Comparison of ENCODE assay signal across 8 cellular contexts in the genomic region with DNA sequence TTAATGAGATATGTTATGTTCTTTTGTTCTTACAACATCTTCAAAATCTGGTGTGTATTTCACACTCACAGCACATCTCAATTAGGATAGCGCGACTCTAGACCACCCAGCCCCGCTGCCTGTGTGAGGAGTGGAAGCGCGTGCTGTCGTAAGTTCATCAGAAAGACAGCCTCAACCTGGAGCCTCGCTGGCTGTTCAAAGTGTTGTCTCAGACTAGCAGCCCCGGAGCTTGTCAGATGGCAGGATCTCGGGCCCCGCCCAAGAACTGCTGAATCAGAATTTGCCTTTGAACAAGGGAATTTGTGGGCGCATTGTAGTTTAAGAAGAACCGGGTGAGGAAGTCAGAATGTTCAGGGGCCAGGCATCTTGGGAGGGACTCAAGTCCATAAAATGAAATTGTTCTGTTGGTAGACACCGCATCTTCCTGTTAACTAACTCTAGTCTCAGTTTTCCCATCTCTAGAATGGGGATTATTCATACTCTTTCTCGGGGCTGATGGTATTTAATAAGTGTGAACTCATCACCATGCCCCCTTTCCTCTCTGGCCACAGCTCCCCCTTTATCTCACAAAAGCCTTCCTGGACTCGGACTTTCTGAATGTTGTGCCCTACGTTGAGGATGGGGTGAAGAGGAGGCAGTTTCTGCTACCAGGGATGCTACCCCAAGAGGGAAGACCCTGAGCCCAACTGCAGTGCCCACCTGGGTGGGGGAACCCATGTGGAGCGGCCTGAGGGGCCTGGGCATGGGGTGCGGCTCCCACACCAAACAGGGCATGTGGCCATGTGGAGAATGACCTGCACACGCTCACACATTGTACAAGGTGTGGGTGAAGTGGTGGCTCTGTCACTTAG. TPM values are rescaled to one million over a fixed set of nuclear protein-coding genes. Genes with fewer than 3 reads are reported as not detected.
DNase-seq lines count a peak whose midpoint lies in the region; TF ChIP-seq lines count a peak whose summit lies in the region.

No MANE protein-coding gene starts in this region.

- intact Hi-C loops in transverse colon (cut with DNase I; ENCODE audit: low total_unique reads), result no loop called here

- H3K27ac ChIP-seq in neutrophil, result peak overlapping the region; percentile 47
- no peak overlapping the region for H3K27ac ChIP-seq in transverse colon

- peaks cover 56 to 59% of the 10 kb centered on the region in 2 experiments for H3K4me1 ChIP-seq in neutrophil (ENCODE audit: control insufficient read depth in 1 of 2, insufficient read depth in 1 of 2, low read depth in 1 of 2, low read length in 1 of 2)
- peaks cover 8 to 39% (median 22%) of the 10 kb centered on the region in 4 donors for H3K4me1 ChIP-seq in transverse colon

- H3K27me3 ChIP-seq in neutrophil, result no peaks in the 10 kb centered on the region
- no peaks in the 10 kb centered on the region for H3K27me3 ChIP-seq in transverse colon

- TF ChIP-seq CTCF in neutrophil (IDR thresholded peaks at IDR 0.05), result no peak
- no peak for TF ChIP-seq CTCF in transverse colon (IDR thresholded peaks at IDR 0.05)

- 82 to 86% methylated on average over 9 to 19 of the region's 19 CpGs for WGBS in transverse colon (ENCODE audit: low coverage in 1 of 2), 2 donors

- DNase-seq in NOMO-1 (lab: John Stamatoyannopoulos, UW; ENCODE audit: unreplicated experiment in 2 of 2), result peak; percentile 32 to 42
- no peak for DNase-seq in NOMO-1 treated with dmso at 0.1 percent for 144 hours (lab: John Stamatoyannopoulos, UW; ENCODE audit: unreplicated experiment)
- peak; percentile 77 for DNase-seq in activated naive CD4-positive, alpha-beta T cell treated with Interleukin-2 at 50 U/mL for 16 hours
- peak; percentile 47 for DNase-seq in transverse colon
- no peak for DNase-seq in NCI-H1436 treated with DMSO at 0.1 percent for 48 hours (lab: John Stamatoyannopoulos, UW)
- DNase-seq in NCI-H1417 (lab: John Stamatoyannopoulos, UW), result no peak
- no peak for DNase-seq in NCI-H510A (lab: John Stamatoyannopoulos, UW)

- H3K9me3 ChIP-seq in neutrophil, result no peaks in the 10 kb centered on the region
- no peaks in the 10 kb centered on the region for H3K9me3 ChIP-seq in transverse colon

- in situ Hi-C loops in transverse colon (cut with MboI; ENCODE audit: low pct_ligation_motif_present in 1 of 4, low pct_unique_long_range_greater_than_20kb in 1 of 4, low sequenced_read_pairs in 3 of 4), result no loop called here

- H3K36me3 ChIP-seq in neutrophil, result no peaks in the 10 kb centered on the region
- H3K36me3 ChIP-seq in transverse colon, result no peaks in the 10 kb centered on the region

- TF ChIP-seq POLR2A in transverse colon (IDR thresholded peaks at IDR 0.05), result no peak

- no peak overlapping the region for H3K4me3 ChIP-seq in neutrophil (ENCODE audit: low read depth in 1 of 2, low read length in 1 of 2)
- no peak overlapping the region for H3K4me3 ChIP-seq in transverse colon

- no peak for TF ChIP-seq EP300 in transverse colon (IDR thresholded peaks at IDR 0.05; ENCODE audit: low read depth)

RNA-seq across cellular contexts. Expression of a gene that starts 40.4 kb away (rescaled TPM):
- 10 to 100 TPM; 13.4 to 50.9 (median 18.0) TPM for total RNA-seq in transverse colon

Comparison
In these comparisons a context has a peak if more than half of its experiments do, and no peak if none do; other contexts are left out.
1. DNase-seq: peak in NOMO-1 (2 of 2), activated naive CD4-positive, alpha-beta T cell treated with Interleukin-2 at 50 U/mL for 16 hours (single experiment) and transverse colon (single experiment); none in NOMO-1 treated with dmso at 0.1 percent for 144 hours (single experiment), NCI-H1436 treated with DMSO at 0.1 percent for 48 hours (single experiment), NCI-H1417 (0 of 3) and NCI-H510A (single experiment).